Comparison of ENCODE assay signal across 8 cellular contexts in the genomic region with DNA sequence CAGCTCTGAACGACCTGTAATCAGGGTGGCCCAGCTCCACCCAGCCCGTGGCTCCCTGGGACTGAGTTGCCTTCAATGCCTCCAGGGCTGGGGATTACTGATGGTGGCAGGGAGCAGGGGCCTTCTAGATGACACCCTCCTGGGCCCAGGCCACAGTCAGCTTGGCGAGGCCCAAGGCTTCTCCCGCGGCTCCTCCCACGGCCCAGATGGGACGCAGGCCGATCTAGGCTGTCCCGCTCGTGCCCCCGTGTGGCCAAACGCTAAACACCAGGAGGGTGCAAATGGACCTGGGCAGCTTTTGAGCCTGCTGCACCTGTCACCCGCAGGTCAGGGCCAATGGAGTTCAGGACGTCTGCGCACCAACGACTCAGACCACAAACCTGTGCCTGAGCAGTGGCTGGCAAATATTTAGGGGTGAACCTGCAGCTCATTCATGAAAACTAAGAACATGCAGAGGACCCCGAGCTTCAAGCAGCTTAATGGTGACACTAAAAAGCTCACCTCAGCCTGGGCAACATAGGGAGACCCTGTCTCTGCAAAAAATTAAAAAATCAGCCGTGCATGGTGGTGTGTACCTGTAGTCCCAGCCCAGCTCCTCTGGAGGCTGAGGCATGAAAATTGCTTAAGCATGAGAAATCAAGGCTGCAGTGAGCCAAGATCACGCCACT. TPM values are rescaled to one million over a fixed set of nuclear protein-coding genes. Genes with fewer than 3 reads are reported as not detected.
DNase-seq lines count a peak whose midpoint lies in the region; ATAC-seq lines count a peak whose summit lies in the region.

No MANE protein-coding gene starts in this region.

- intact Hi-C loops in left colon (cut with DNase I, micrococcal nuclease) = no loop called here

- ATAC-seq in GM18870 (IDR thresholded peaks at IDR 0.05; ENCODE audit: unreplicated experiment) (peak; percentile 84), HG03095 (IDR thresholded peaks at IDR 0.05; ENCODE audit: unreplicated experiment) (peak; percentile 93), left colon (peak; percentile 92)

- DNase-seq in AML-193 (lab: John Stamatoyannopoulos, UW) (peak; percentile 49 to 50), NCI-H226 (peak; percentile 50), cerebellar cortex (ENCODE audit: low spot score) (peak; percentile 75), left colon (peak; percentile 91 to 96)
- DNase-seq in activated CD4-positive, alpha-beta T cell treated with anti-CD3 and anti-CD28 coated beads for 24 hours (ENCODE audit: low read depth in 2 of 2) = peak; percentile 73 to 83
- peak; percentile 70 for DNase-seq in stimulated activated CD4-positive, alpha-beta T cell treated with anti-CD3 and anti-CD28 coated beads, Interleukin-2, amount 100 ng/mL, for 4 hours (ENCODE audit: low read depth)

RNA-seq across cellular contexts. Expression of a gene that starts 43.2 kb away (rescaled TPM):
- 10 to 100 TPM; 50.7 to 56.3 TPM for total RNA-seq in left colon

Comparison
In these comparisons a context has a peak if more than half of its experiments do, and no peak if none do; other contexts are left out.
1. Peak in every context shown above with its lines: DNase-seq and ATAC-seq.